In the genomic region with DNA sequence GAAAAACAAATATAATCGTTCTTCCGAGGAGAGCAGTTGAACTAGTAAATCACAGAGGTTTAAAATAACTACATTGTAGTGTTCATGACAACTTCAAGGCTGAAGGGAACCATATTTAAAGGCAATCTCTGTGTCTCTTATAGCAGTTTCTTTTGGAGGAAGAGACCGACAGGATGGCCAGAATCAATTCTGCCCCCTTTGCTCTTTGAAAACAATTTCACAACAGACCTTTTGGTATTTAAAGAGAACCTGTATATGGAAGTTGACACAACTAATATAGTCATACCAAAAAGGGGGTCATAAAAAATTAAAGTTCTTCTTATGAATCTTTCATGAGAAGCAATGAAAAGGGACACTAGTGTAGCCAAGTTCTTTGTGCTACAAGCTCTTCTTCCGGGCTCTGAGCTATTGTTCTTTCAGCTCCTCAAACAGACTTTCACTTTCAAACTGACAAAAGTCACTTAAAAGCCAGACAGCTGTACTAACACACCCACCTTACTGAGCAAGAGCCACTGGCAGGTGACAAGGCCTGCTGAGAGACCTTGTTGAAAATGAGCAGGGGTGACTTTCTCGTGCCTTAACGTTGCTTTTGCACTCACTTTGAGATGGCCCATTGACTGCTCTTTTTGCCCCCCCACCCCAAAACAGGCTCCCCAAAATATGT, we compare ENCODE assay signal across 8 cellular contexts. TPM values are rescaled to one million over a fixed set of nuclear protein-coding genes. Genes with fewer than 3 reads are reported as not detected.
A peak's percentile ranks its signal among the peaks of the same experiment; 100 is the strongest.
DNase-seq lines count a peak whose midpoint lies in the region; ATAC-seq and TF ChIP-seq lines count a peak whose summit lies in the region.

No MANE protein-coding gene starts in this region.

- H3K27ac ChIP-seq in layer of hippocampus (ENCODE audit: low read depth, low read length) (peak overlapping the region; percentile 71), RWPE1 (no peak overlapping the region), ovary (no peak overlapping the region)

- no peak for TF ChIP-seq POLR2A in ovary (IDR thresholded peaks at IDR 0.05)

- DNase-seq in GM13976 (ENCODE audit: low spot score): peak; percentile 64
- peak; percentile 94 for DNase-seq in NCI-H146 (lab: John Stamatoyannopoulos, UW)
- DNase-seq in putamen (ENCODE audit: low spot score): no peak
- no peak for DNase-seq in iPS-NIHi11 (ENCODE audit: low spot score)
- DNase-seq in RWPE1 (ENCODE audit: low spot score): no peak
- no peak for DNase-seq in ovary

- in situ Hi-C loops in GM13976 (cut with MboI; ENCODE audit: low sequenced_read_pairs, unreplicated experiment): no loop called here

- H3K9me3 ChIP-seq in ovary: no peaks in the 10 kb centered on the region

- no peak overlapping the region for H3K4me3 ChIP-seq in ovary

- ATAC-seq in GM21526 (IDR thresholded peaks at IDR 0.05; ENCODE audit: low FRiP score, unreplicated experiment): peak; percentile 87

- CTCF ChIA-PET in RWPE1 (lab: Yijun Ruan, JAX): no interaction called here

- no peak for TF ChIP-seq EP300 in ovary (IDR thresholded peaks at IDR 0.05)

- TF ChIP-seq CTCF in GM13976 (IDR thresholded peaks at IDR 0.05; ENCODE audit: borderline replicate concordance, control extremely low read depth, extremely low read depth, insufficient read depth, missing control alignments) (no peak), RWPE1 (conservative IDR thresholded peaks at IDR 0.05; ENCODE audit: low read depth) (no peak), ovary (IDR thresholded peaks at IDR 0.05) (no peak)

- H3K27me3 ChIP-seq in layer of hippocampus (ENCODE audit: control insufficient read depth, insufficient read depth, low read length) (no peaks in the 10 kb centered on the region), ovary (no peaks in the 10 kb centered on the region)

- H3K4me1 ChIP-seq in ovary (ENCODE audit: insufficient read depth): no peaks in the 10 kb centered on the region

- POLR2A ChIA-PET in RWPE1 (lab: Yijun Ruan, JAX; ENCODE audit: low non-redundant PET): no interaction called here

- no peaks in the 10 kb centered on the region for H3K36me3 ChIP-seq in ovary

- intact Hi-C loops in ovary (cut with DNase I): no loop called here

- WGBS in ovary, 3 donors: 59 to 69% (median 61%) methylated on average over 6 of the region's 6 CpGs

RNA-seq across cellular contexts. Expression of gene PROX1, which starts 31.0 kb away (rescaled TPM):
- 10 to 100 TPM in 6 of 7 donors, 1 to 10 TPM in 1; 8.6 to 23.6 (median 16.8) TPM for total RNA-seq in ovary
- 1 to 10 TPM; 3.6 to 4.8 TPM for polyA plus RNA-seq in ovary

Comparison
In these comparisons a context has a peak if more than half of its experiments do, and no peak if none do; other contexts are left out.
1. DNase-seq: peak in GM13976 (single experiment) and NCI-H146 (single experiment); none in putamen (single experiment), iPS-NIHi11 (single experiment), RWPE1 (single experiment) and ovary (0 of 5).